Comparison of ENCODE assay signal across 11 cellular contexts in genomic region chr7:157016352-157017041, GRCh38. TPM values are rescaled to one million over a fixed set of nuclear protein-coding genes. Genes with fewer than 3 reads are reported as not detected.
A peak's percentile ranks its signal among the peaks of the same experiment; 100 is the strongest.
DNase-seq lines count a peak whose midpoint lies in the region; ATAC-seq, FAIRE-seq and TF ChIP-seq lines count a peak whose summit lies in the region.
"Had no signal": no experiment of that assay in that cellular context is flagged by ENCODE, and none has a peak within 500 bp of the region (broad histone marks: within the 10 kb centered on the region; RNA-seq: fewer than 3 reads in every experiment).

No MANE protein-coding gene starts in this region.

- H3K27ac ChIP-seq in A549, result no peak overlapping the region
- H3K27ac ChIP-seq in SJCRH30, result no peak overlapping the region
- H3K27ac ChIP-seq: uterus had no signal

- TF ChIP-seq CTCF in A549 (IDR thresholded peaks at IDR 0.05), result no peak

- no peak for TF ChIP-seq POLR2A in A549 (IDR thresholded peaks at IDR 0.05; ENCODE audit: low read length)

- ATAC-seq in A549, result no peak
- peak; percentile 86 for ATAC-seq in GM18873 (IDR thresholded peaks at IDR 0.05; ENCODE audit: low FRiP score, unreplicated experiment)
- ATAC-seq in HG02884 (IDR thresholded peaks at IDR 0.05; ENCODE audit: unreplicated experiment), result peak; percentile 67
- ATAC-seq in Right ventricle myocardium superior (ENCODE audit: poor library complexity), result no peak

- H3K4me2 ChIP-seq in A549, result no peak overlapping the region

- WGBS in A549 (ENCODE audit: missing lambda C conversion rate), result 84% methylated on average over 16 of the region's 16 CpGs

- DNase-seq in A549 (ENCODE audit: low read depth in 1 of 2, low spot score in 1 of 2) (no peak), SJCRH30 (peak; percentile 31 to 50), DMS 273 (lab: John Stamatoyannopoulos, UW; ENCODE audit: unreplicated experiment) (no peak), posterior vena cava (ENCODE audit: low spot score) (no peak), Right ventricle myocardium superior (no peak)
- DNase-seq in stimulated activated naive CD4-positive, alpha-beta T cell (lab: John Stamatoyannopoulos, UW), result no peak
- DNase-seq: DMS79 treated with DMSO at 0.1 percent for 48 hours, uterus had no signal

- H3K4me3 ChIP-seq in A549, result no peak overlapping the region
- no peak overlapping the region for H3K4me3 ChIP-seq in SJCRH30
- H3K4me3 ChIP-seq: uterus had no signal

- TF ChIP-seq EP300 in A549 (IDR thresholded peaks at IDR 0.05), result no peak

- no peak for FAIRE-seq in A549 (lab: Jason Lieb, UNC)

- peaks cover 29% of the 10 kb centered on the region; the same call in 1 of the 2 replicates for H3K27me3 ChIP-seq in SJCRH30

- H3K9me3 ChIP-seq in A549 (no peaks in the 10 kb centered on the region), SJCRH30 (replicated peaks) (no peaks in the 10 kb centered on the region)
- H3K9me3 ChIP-seq: uterus had no signal

- TF ChIP-seq RAD21 in A549 (conservative IDR thresholded peaks at IDR 0.05 in 1 of 2, IDR thresholded peaks at IDR 0.05 in 1 of 2), result no peak

- POLR2A ChIA-PET in A549 (lab: Yijun Ruan, JAX), result no interaction called here

- H3K4me1 ChIP-seq in A549 (peaks cover 4% of the 10 kb centered on the region; the same call in 2 of the 3 replicates), SJCRH30 (peaks cover 9% of the 10 kb centered on the region)

- CTCF ChIA-PET in A549 (lab: Yijun Ruan, JAX), result interaction anchor here (1.4 kb wide), 1 partner anchor 10 kb away, joined by 4 read pairs; no protein-coding TSS in a partner anchor

- intact Hi-C loops in posterior vena cava (cut with DNase I), result no loop called here
- intact Hi-C loops in Right ventricle myocardium superior (cut with DNase I), result no loop called here

- H3K36me3 ChIP-seq in SJCRH30, result no peaks in the 10 kb centered on the region
- H3K36me3 ChIP-seq: uterus had no signal

TF ChIP-seq in A549, 52 proteins besides CTCF, POLR2A, EP300 and RAD21:
- no peak for TF ChIP-seq HMGXB4 (CRISPR knock-in tag; IDR thresholded peaks at IDR 0.05; ENCODE audit: borderline replicate concordance)
- peak; percentile 37 for TF ChIP-seq MAFK (IDR thresholded peaks at IDR 0.05; ENCODE audit: partially characterized antibody)
- no peak for TF ChIP-seq BCL3 (IDR thresholded peaks at IDR 0.05)

RNA-seq across cellular contexts. Expression of gene MNX1, which starts 6.0 kb away (rescaled TPM):
- polyA plus RNA-seq in A549 (2011; rRNA removed), result 0.67 and 0.70 TPM in 2 replicates
- polyA plus RNA-seq in A549 (2012; cell fraction: cytosol; rRNA removed), result 1.5 and 1.8 TPM in 2 replicates
- 3.2 TPM in 2 replicates for polyA plus RNA-seq in A549 (2012; cell fraction: nucleus; rRNA removed)
- polyA plus RNA-seq in A549 (2017; fragmentation: RNase III; extraction: RNeasy Plus Mini Kit Qiagen cat#74134 plus additional on column Dnase treatment), result 3.1 to 4.5 TPM (median 4.2 TPM) in 3 replicates
- polyA minus RNA-seq in A549 (2011; rRNA and poly(A)+ RNA removed), result 0.88 and 1.0 TPM in 2 replicates
- 3.7 and 4.4 TPM in 2 replicates for total RNA-seq in SJCRH30 (2014; rRNA removed; shearing (Covaris generic))
- not detected for total RNA-seq in posterior vena cava
- not detected for total RNA-seq in Right ventricle myocardium superior
- polyA plus RNA-seq: neural cell had no signal

Comparison
In these comparisons a context has a peak if more than half of its experiments do, and no peak if none do; other contexts are left out.
1. ATAC-seq: peak in GM18873 (single experiment) and HG02884 (single experiment); none in A549 (0 of 2) and Right ventricle myocardium superior (single experiment).
2. DNase-seq: peak in SJCRH30 (2 of 2); none in A549 (0 of 2), stimulated activated naive CD4-positive, alpha-beta T cell (0 of 6), DMS 273 (single experiment), posterior vena cava (single experiment) and Right ventricle myocardium superior (single experiment).